8 cellular contexts compared by ENCODE assay signal in genomic region chr20:461254-462198, GRCh38. TPM values are rescaled to one million over a fixed set of nuclear protein-coding genes. Genes with fewer than 3 reads are reported as not detected.
A peak's percentile ranks its signal among the peaks of the same experiment; 100 is the strongest.
DNase-seq lines count a peak whose midpoint lies in the region; ATAC-seq and TF ChIP-seq lines count a peak whose summit lies in the region.

No MANE protein-coding gene starts in this region.

- TF ChIP-seq CTCF in AG04450 (IDR thresholded peaks at IDR 0.05; ENCODE audit: low read depth, low read length) (no peak), fibroblast of pulmonary artery (IDR thresholded peaks at IDR 0.05; ENCODE audit: low read length, missing control alignments) (no peak), tibial nerve (IDR thresholded peaks at IDR 0.05) (no peak)

- no peaks in the 10 kb centered on the region for H3K9me3 Mint-ChIP-seq in activated T-helper 1 cell treated with anti-CD3 and anti-CD28 coated beads, Interleukin-12 subunit alpha, Interleukin-12 subunit beta, Interleukin-2, Interleukin-4 antibody, amounts not matched to agents 30 ng/mL and 10 ng/mL and 1 ng/mL, durations not matched to agents 14 hours and 24 hours and 36 hours

- peaks cover 47% of the 10 kb centered on the region for H3K4me1 Mint-ChIP-seq in activated T-helper 1 cell treated with anti-CD3 and anti-CD28 coated beads, Interleukin-12 subunit alpha, Interleukin-12 subunit beta, Interleukin-2, Interleukin-4 antibody, amounts not matched to agents 30 ng/mL and 10 ng/mL and 1 ng/mL, durations not matched to agents 14 hours and 24 hours and 36 hours (ENCODE audit: low read depth)

- peaks cover 15% of the 10 kb centered on the region for H3K36me3 Mint-ChIP-seq in activated T-helper 1 cell treated with anti-CD3 and anti-CD28 coated beads, Interleukin-12 subunit alpha, Interleukin-12 subunit beta, Interleukin-2, Interleukin-4 antibody, amounts not matched to agents 30 ng/mL and 10 ng/mL and 1 ng/mL, durations not matched to agents 14 hours and 24 hours and 36 hours (ENCODE audit: low read depth)

- DNase-seq in AG04450 (ENCODE audit: low read depth, low spot score) (no peak), NCI-H748 (lab: John Stamatoyannopoulos, UW; ENCODE audit: unreplicated experiment) (peak; percentile 81), fibroblast of pulmonary artery (ENCODE audit: low read depth) (peak; percentile 52), tibial nerve (ENCODE audit: low spot score in 2 of 2) (peak; percentile 11 to 18)
- peak; percentile 49 for DNase-seq in activated T-helper 1 cell treated with anti-CD3 and anti-CD28 coated beads, Interleukin-12 subunit alpha, Interleukin-12 subunit beta, Interleukin-2, Interleukin-4 antibody, amounts not matched to agents 30 ng/mL and 10 ng/mL and 1 ng/mL, durations not matched to agents 14 hours and 24 hours and 36 hours (ENCODE audit: low spot score)

- H3K4me3 Mint-ChIP-seq in activated T-helper 1 cell treated with anti-CD3 and anti-CD28 coated beads, Interleukin-12 subunit alpha, Interleukin-12 subunit beta, Interleukin-2, Interleukin-4 antibody, amounts not matched to agents 30 ng/mL and 10 ng/mL and 1 ng/mL, durations not matched to agents 14 hours and 24 hours and 36 hours = peak overlapping the region; percentile 98

- H3K4me3 ChIP-seq in AG04450 (ENCODE audit: low read depth, low read length) (peak overlapping the region; percentile 81), fibroblast of pulmonary artery (replicated peaks; ENCODE audit: low read depth, low read length) (peak overlapping the region; percentile 84), neuron (ENCODE audit: low read length) (peak overlapping the region; percentile 82), tibial nerve (peak overlapping the region; percentile 61 to 98 (median 86))

- ATAC-seq in GM18858 (IDR thresholded peaks at IDR 0.05; ENCODE audit: unreplicated experiment) = peak; percentile 20
- peak; percentile 32 for ATAC-seq in HG03066 (IDR thresholded peaks at IDR 0.05; ENCODE audit: low read depth, unreplicated experiment)

- no peak for TF ChIP-seq EP300 in tibial nerve (IDR thresholded peaks at IDR 0.05)

- no peaks in the 10 kb centered on the region for H3K36me3 ChIP-seq in neuron (ENCODE audit: insufficient read depth, low read length)
- H3K36me3 ChIP-seq in tibial nerve = no peaks in the 10 kb centered on the region

- H3K27ac ChIP-seq in AG04450 (ENCODE audit: low read depth, low read length) (peak overlapping the region; percentile 91), tibial nerve (peak overlapping the region; percentile 82 to 92 (median 92))

- CTCF ChIA-PET in AG04450 (lab: Charles Lee) = interaction anchor here (1.7 kb wide), 1 partner anchor 30 kb away, joined by 8 read pairs; no protein-coding TSS in a partner anchor

- H3K27me3 Mint-ChIP-seq in activated T-helper 1 cell treated with anti-CD3 and anti-CD28 coated beads, Interleukin-12 subunit alpha, Interleukin-12 subunit beta, Interleukin-2, Interleukin-4 antibody, amounts not matched to agents 30 ng/mL and 10 ng/mL and 1 ng/mL, durations not matched to agents 14 hours and 24 hours and 36 hours (ENCODE audit: insufficient read depth) = peaks cover 2% of the 10 kb centered on the region

- POLR2A ChIA-PET in AG04450 (lab: Yijun Ruan, JAX) = no interaction called here

- H3K27me3 ChIP-seq in AG04450 (ENCODE audit: control insufficient read depth, insufficient read depth, low read length) (no peaks in the 10 kb centered on the region), neuron (ENCODE audit: insufficient read depth, low read length) (no peaks in the 10 kb centered on the region), tibial nerve (no peaks in the 10 kb centered on the region)

- intact Hi-C loops in activated T-helper 1 cell treated with anti-CD3 and anti-CD28 coated beads, Interleukin-12 subunit alpha, Interleukin-12 subunit beta, Interleukin-2, Interleukin-4 antibody, amounts not matched to agents 30 ng/mL and 10 ng/mL and 1 ng/mL, durations not matched to agents 14 hours and 24 hours and 36 hours (cut with micrococcal nuclease) = loop anchor here (1.0 to 10.0 kb wide), 9 partner anchors 18 to 371 kb away; partner anchors contain the start of genes CSNK2A1, FAM110A, SRXN1 and ZCCHC3

- no peak for TF ChIP-seq POLR2A in tibial nerve (IDR thresholded peaks at IDR 0.05)

- H2AFZ ChIP-seq in neuron (ENCODE audit: low read depth, low read length) = peak overlapping the region; percentile 96

- H3K9me3 ChIP-seq in AG04450 (ENCODE audit: control insufficient read depth, insufficient read depth, low read length) (no peaks in the 10 kb centered on the region; the same call in 1 of the 2 replicates), neuron (ENCODE audit: low read length) (no peaks in the 10 kb centered on the region), tibial nerve (no peaks in the 10 kb centered on the region)

- WGBS in tibial nerve, 2 donors = 10 to 11% methylated on average over 52 to 56 of the region's 60 CpGs

- peak overlapping the region; percentile 94 for H3K27ac Mint-ChIP-seq in activated T-helper 1 cell treated with anti-CD3 and anti-CD28 coated beads, Interleukin-12 subunit alpha, Interleukin-12 subunit beta, Interleukin-2, Interleukin-4 antibody, amounts not matched to agents 30 ng/mL and 10 ng/mL and 1 ng/mL, durations not matched to agents 14 hours and 24 hours and 36 hours

- H3K4me1 ChIP-seq in neuron (ENCODE audit: insufficient read depth, low read length) (peaks cover 14% of the 10 kb centered on the region), tibial nerve (peaks cover 0 to 42% (median 18%) of the 10 kb centered on the region in 4 donors)

RNA-seq across cellular contexts. Expression of gene TBC1D20, which starts 0.8 kb away (rescaled TPM):
- polyA plus RNA-seq in AG04450 (2011; rRNA removed) = 40.1 and 45.6 TPM in 2 replicates
- polyA minus RNA-seq in AG04450 (2011; rRNA and poly(A)+ RNA removed) = 60.0 and 84.1 TPM in 2 replicates
- total RNA-seq in activated T-helper 1 cell treated with anti-CD3 and anti-CD28 coated beads, Interleukin-12 subunit alpha, Interleukin-12 subunit beta, Interleukin-2, Interleukin-4 antibody, amounts not matched to agents 30 ng/mL and 10 ng/mL and 1 ng/mL, durations not matched to agents 14 hours and 24 hours and 36 hours = 37.5 and 41.4 TPM in 2 replicates
- 10 to 100 TPM; 38.5 to 52.0 (median 44.3) TPM for total RNA-seq in tibial nerve

RNA-seq across cellular contexts. Expression of gene RBCK1, which starts 53.4 kb away (rescaled TPM):
- polyA plus RNA-seq in AG04450 (2011; rRNA removed) = 57.4 and 69.3 TPM in 2 replicates
- 54.7 and 98.6 TPM in 2 replicates for polyA minus RNA-seq in AG04450 (2011; rRNA and poly(A)+ RNA removed)
- total RNA-seq in activated T-helper 1 cell treated with anti-CD3 and anti-CD28 coated beads, Interleukin-12 subunit alpha, Interleukin-12 subunit beta, Interleukin-2, Interleukin-4 antibody, amounts not matched to agents 30 ng/mL and 10 ng/mL and 1 ng/mL, durations not matched to agents 14 hours and 24 hours and 36 hours = 130 and 132 TPM in 2 replicates
- total RNA-seq in tibial nerve = 100 to 1,000 TPM in 3 of 4 donors, 10 to 100 TPM in 1; 93.5 to 149 (median 118) TPM
